14 cellular contexts compared by ENCODE assay signal in the genomic region with DNA sequence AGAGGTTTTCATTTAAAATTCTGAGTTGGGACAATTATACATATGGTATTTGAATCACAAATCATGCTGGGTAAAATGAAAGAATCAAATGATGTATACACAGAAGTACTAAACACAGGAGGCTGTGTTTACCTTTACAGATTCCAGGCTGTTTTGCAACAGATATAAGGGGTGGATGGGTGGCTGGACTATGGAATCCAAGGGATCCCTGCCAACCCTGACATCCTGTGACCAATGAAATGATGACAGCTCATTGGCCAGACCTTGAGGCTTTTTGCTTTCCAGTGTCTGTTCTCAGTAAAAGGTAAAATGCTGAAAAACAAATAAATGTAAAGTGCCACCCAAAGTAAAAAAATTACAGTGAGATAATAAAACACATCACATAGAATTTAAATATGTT. TPM values are rescaled to one million over a fixed set of nuclear protein-coding genes. Genes with fewer than 3 reads are reported as not detected.
DNase-seq lines count a peak whose midpoint lies in the region; ATAC-seq and TF ChIP-seq lines count a peak whose summit lies in the region.
"Had no signal": no experiment of that assay in that cellular context is flagged by ENCODE, and none has a peak within 500 bp of the region (broad histone marks: within the 10 kb centered on the region; RNA-seq: fewer than 3 reads in every experiment).

No MANE protein-coding gene starts in this region.

- no peaks in the 10 kb centered on the region for H3K9me3 ChIP-seq in osteoblast (ENCODE audit: low read depth, low read length)

- no peak overlapping the region for H2AFZ ChIP-seq in osteoblast (ENCODE audit: low read length)

- no peak overlapping the region for H3K4me2 ChIP-seq in osteoblast (ENCODE audit: insufficient read depth, low read length)

- H3K79me2 ChIP-seq in osteoblast (ENCODE audit: insufficient read depth, low read length) = no peaks in the 10 kb centered on the region

- no peak overlapping the region for H3K27ac ChIP-seq in osteoblast (ENCODE audit: low read depth, low read length)

- intact Hi-C loops in natural killer cell (cut with micrococcal nuclease) = no loop called here

- ATAC-seq in GM21360 (IDR thresholded peaks at IDR 0.05; ENCODE audit: unreplicated experiment) (no peak), natural killer cell (no peak)
- ATAC-seq: esophagus mucosa, T-cell had no signal

- H3K27ac Mint-ChIP-seq in natural killer cell = no peak overlapping the region
- H3K27ac Mint-ChIP-seq: activated naive CD8-positive, alpha-beta T cell treated with anti-CD3 and anti-CD28 coated beads, Interleukin-2, amount 10 ng/mL, durations not matched to agents 7 days and 5 days; mesothelial cell of epicardium; T-cell had no signal

- H3K27me3 Mint-ChIP-seq in natural killer cell (ENCODE audit: low read depth in 2 of 2) = no peaks in the 10 kb centered on the region
- H3K27me3 Mint-ChIP-seq: activated naive CD8-positive, alpha-beta T cell treated with anti-CD3 and anti-CD28 coated beads, Interleukin-2, amount 10 ng/mL, durations not matched to agents 7 days and 5 days; T-cell had no signal

- peaks cover 0 to 2% of the 10 kb centered on the region in 2 donors for H3K9me3 Mint-ChIP-seq in natural killer cell
- H3K9me3 Mint-ChIP-seq: activated naive CD8-positive, alpha-beta T cell treated with anti-CD3 and anti-CD28 coated beads, Interleukin-2, amount 10 ng/mL, durations not matched to agents 7 days and 5 days had no signal

- no peak overlapping the region for H3K4me3 Mint-ChIP-seq in natural killer cell
- H3K4me3 Mint-ChIP-seq: activated naive CD8-positive, alpha-beta T cell treated with anti-CD3 and anti-CD28 coated beads, Interleukin-2, amount 10 ng/mL, durations not matched to agents 7 days and 5 days; mesothelial cell of epicardium; T-cell had no signal

- no peak for TF ChIP-seq CTCF in epithelial cell of proximal tubule (conservative IDR thresholded peaks at IDR 0.05; ENCODE audit: low read depth, low read length)
- no peak for TF ChIP-seq CTCF in osteoblast (IDR thresholded peaks at IDR 0.05; ENCODE audit: extremely low read depth, low read depth, low read length)
- TF ChIP-seq CTCF in natural killer cell (IDR thresholded peaks at IDR 0.05) = no peak

- H3K27me3 ChIP-seq in osteoblast (ENCODE audit: insufficient read depth, low read length) = no peaks in the 10 kb centered on the region

- H3K4me1 ChIP-seq in osteoblast (ENCODE audit: insufficient read depth, low read length) = no peaks in the 10 kb centered on the region

- H3K36me3 Mint-ChIP-seq in natural killer cell = no peaks in the 10 kb centered on the region
- H3K36me3 Mint-ChIP-seq: activated naive CD8-positive, alpha-beta T cell treated with anti-CD3 and anti-CD28 coated beads, Interleukin-2, amount 10 ng/mL, durations not matched to agents 7 days and 5 days; T-cell had no signal

- H4K20me1 ChIP-seq in osteoblast (ENCODE audit: insufficient read depth, low read length) = no peaks in the 10 kb centered on the region

- peaks cover 7 to 30% of the 10 kb centered on the region in 2 donors for H3K4me1 Mint-ChIP-seq in natural killer cell
- H3K4me1 Mint-ChIP-seq: activated naive CD8-positive, alpha-beta T cell treated with anti-CD3 and anti-CD28 coated beads, Interleukin-2, amount 10 ng/mL, durations not matched to agents 7 days and 5 days; T-cell had no signal

- peak; percentile 36 for DNase-seq in DMS53 treated with DMSO at 0.1 percent for 48 hours (lab: John Stamatoyannopoulos, UW; ENCODE audit: unreplicated experiment)
- peak; percentile 82 for DNase-seq in NCI-H69 (lab: John Stamatoyannopoulos, UW)
- DNase-seq in epithelial cell of proximal tubule (ENCODE audit: low read depth) = peak; percentile 70
- peak; percentile 46 for DNase-seq in osteoblast (ENCODE audit: insufficient read length, low spot score, missing footprints)
- no peak for DNase-seq in effector CD8-positive, alpha-beta T cell (lab: John Stamatoyannopoulos, UW)
- DNase-seq in retina = no peak
- no peak for DNase-seq in natural killer cell
- DNase-seq: activated naive CD8-positive, alpha-beta T cell treated with anti-CD3 and anti-CD28 coated beads, Interleukin-2, amount 10 ng/mL, durations not matched to agents 7 days and 5 days; DMS79; T-cell had no signal

- H3K4me3 ChIP-seq in epithelial cell of proximal tubule (ENCODE audit: low read depth, low read length) (no peak overlapping the region), osteoblast (ENCODE audit: insufficient read depth, low read length) (no peak overlapping the region)

- no peaks in the 10 kb centered on the region for H3K36me3 ChIP-seq in osteoblast (ENCODE audit: insufficient read depth, low read length)

RNA-seq across cellular contexts. Expression of a gene that starts 3.3 kb away (rescaled TPM):
- not detected in 2 replicates for total RNA-seq in epithelial cell of proximal tubule
- under 0.01 TPM in 1 of 2 replicates, not detected in the other for total RNA-seq in osteoblast
- not detected for total RNA-seq in natural killer cell
- total RNA-seq: activated naive CD8-positive, alpha-beta T cell treated with anti-CD3 and anti-CD28 coated beads, Interleukin-2, amount 10 ng/mL, durations not matched to agents 7 days and 5 days; esophagus mucosa; mesothelial cell of epicardium; sciatic nerve; T-cell had no signal

Comparison
In these comparisons a context has a peak if more than half of its experiments do, and no peak if none do; other contexts are left out.
1. DNase-seq: peak in DMS53 treated with DMSO at 0.1 percent for 48 hours (single experiment), NCI-H69 (single experiment), epithelial cell of proximal tubule (single experiment) and osteoblast (single experiment); none in effector CD8-positive, alpha-beta T cell (single experiment), retina (single experiment) and natural killer cell (single experiment).